In the genomic region with DNA sequence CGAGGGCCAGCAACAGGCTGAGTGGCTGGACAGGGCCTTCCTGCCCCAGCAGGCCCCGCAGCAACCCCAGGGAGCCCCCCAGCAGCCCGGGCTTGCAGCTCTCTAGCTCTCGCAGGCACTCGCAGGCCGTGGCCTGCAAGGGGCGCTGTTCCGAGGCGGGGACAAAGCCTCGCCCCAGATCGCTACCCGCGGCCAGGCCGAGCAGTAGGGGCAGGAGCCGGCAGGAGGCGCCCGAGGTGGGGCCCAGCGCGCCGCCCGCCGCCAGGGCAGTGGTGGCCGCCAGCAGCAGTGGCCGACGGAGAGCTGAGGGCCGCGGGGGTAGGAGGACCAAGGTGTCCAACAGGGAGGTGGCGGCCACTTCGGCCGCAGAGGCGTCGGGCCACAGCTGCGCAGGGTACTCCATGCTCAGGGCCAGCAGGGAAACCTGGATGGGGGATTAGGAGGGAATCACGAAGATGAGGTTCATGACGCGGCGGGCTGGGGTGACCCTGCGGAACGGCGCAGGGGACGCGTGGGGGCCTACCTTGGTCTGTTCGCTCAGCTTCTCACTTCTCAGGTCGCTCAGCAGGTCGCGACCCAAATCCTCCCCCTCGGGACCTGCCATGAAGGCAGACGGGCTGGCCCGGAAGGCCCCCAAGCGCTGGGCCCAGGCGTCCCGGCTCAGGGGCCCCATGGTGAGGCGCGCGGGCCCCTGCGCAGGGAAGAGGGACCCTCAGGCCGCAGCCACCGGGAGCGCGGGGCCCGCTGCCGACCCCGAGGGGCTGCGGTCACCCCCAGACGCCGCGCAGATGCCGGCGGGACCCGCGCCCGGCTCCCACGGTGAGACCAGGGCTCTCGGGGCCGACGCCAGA, we compare ENCODE assay signal across 8 cellular contexts. TPM values are rescaled to one million over a fixed set of nuclear protein-coding genes. Genes with fewer than 3 reads are reported as not detected.
DNase-seq lines count a peak whose midpoint lies in the region; ATAC-seq and TF ChIP-seq lines count a peak whose summit lies in the region.

No MANE protein-coding gene starts in this region.

- H3K27ac ChIP-seq in endodermal cell (ENCODE audit: low read depth, low read length) (no peak overlapping the region), mesodermal cell (ENCODE audit: low read depth, low read length, severe bottlenecking) (peak overlapping the region; percentile 49)

- peaks cover 18% of the 10 kb centered on the region for H3K36me3 Mint-ChIP-seq in endodermal cell (ENCODE audit: low read depth)

- H3K4me3 ChIP-seq in endodermal cell (ENCODE audit: low read length) (peak overlapping the region; percentile 80), mesodermal cell (ENCODE audit: extremely low read depth, insufficient read depth, low read length, poor library complexity, severe bottlenecking) (peak overlapping the region; percentile 72)

- H3K27ac Mint-ChIP-seq in endodermal cell: peak overlapping the region; percentile 82

- H3K4me1 Mint-ChIP-seq in endodermal cell: peaks cover 4% of the 10 kb centered on the region

- H3K27me3 Mint-ChIP-seq in endodermal cell (ENCODE audit: insufficient read depth): peaks cover 30% of the 10 kb centered on the region

- peak; percentile 100 for TF ChIP-seq CTCF in endodermal cell (conservative IDR thresholded peaks at IDR 0.05)

- H3K9me3 ChIP-seq in endodermal cell (ENCODE audit: control insufficient read depth, low read length) (no peaks in the 10 kb centered on the region), mesodermal cell (ENCODE audit: control insufficient read depth, low read length) (no peaks in the 10 kb centered on the region)

- H3K9me3 Mint-ChIP-seq in endodermal cell: no peaks in the 10 kb centered on the region

- WGBS in endodermal cell (ENCODE audit: insufficient coverage in 1 of 2, insufficient read length in 1 of 2), 2 experiments: 12 to 21% methylated on average over 9 to 76 of the region's 76 CpGs
- 5 to 11% methylated on average over 57 to 75 of the region's 76 CpGs for WGBS in mesodermal cell (ENCODE audit: insufficient coverage in 2 of 2), 2 experiments

- no peaks in the 10 kb centered on the region for H3K4me1 ChIP-seq in endodermal cell (ENCODE audit: control insufficient read depth, insufficient read depth, low read length)
- H3K4me1 ChIP-seq in mesodermal cell (ENCODE audit: control insufficient read depth, insufficient read depth, low read length, poor library complexity, severe bottlenecking): no peaks in the 10 kb centered on the region

- H3K9ac ChIP-seq in endodermal cell (ENCODE audit: extremely low read depth, low read length, poor library complexity, severe bottlenecking): peak overlapping the region; percentile 53

- H3K27me3 ChIP-seq in endodermal cell (ENCODE audit: control insufficient read depth, insufficient read depth, low read length, poor library complexity, severe bottlenecking): peaks cover 29% of the 10 kb centered on the region

- peak; percentile 87 for DNase-seq in AG08395 (ENCODE audit: low spot score)
- peak; percentile 87 to 93 for DNase-seq in NOMO-1 (lab: John Stamatoyannopoulos, UW; ENCODE audit: unreplicated experiment in 2 of 2)
- peak; percentile 27 for DNase-seq in activated CD8-positive, alpha-beta memory T cell treated with anti-CD3 and anti-CD28 coated beads, Interleukin-2, amount 50 U/mL, for 1 hour (ENCODE audit: extremely low read depth)
- peak; percentile 97 for DNase-seq in endodermal cell
- peak; percentile 45 for DNase-seq in stimulated activated CD8-positive, alpha-beta memory T cell treated with anti-CD3 and anti-CD28 coated beads, Interleukin-15, amount 100 ng/mL, for 24 hours (ENCODE audit: low read depth)

- ATAC-seq in GM18861 (IDR thresholded peaks at IDR 0.05; ENCODE audit: unreplicated experiment) (peak; percentile 38), HG03175 (IDR thresholded peaks at IDR 0.05; ENCODE audit: unreplicated experiment) (peak; percentile 70)

- H3K4me3 Mint-ChIP-seq in endodermal cell: peak overlapping the region; percentile 81

- peaks cover 33% of the 10 kb centered on the region for H3K36me3 ChIP-seq in endodermal cell (ENCODE audit: control insufficient read depth, insufficient read depth, low read length)
- H3K36me3 ChIP-seq in mesodermal cell (ENCODE audit: control insufficient read depth, insufficient read depth, low read length): peaks cover 30% of the 10 kb centered on the region

RNA-seq across cellular contexts. Expression of a gene that starts 0.6 kb away (rescaled TPM):
- 10 to 100 TPM; 17.8 to 29.9 TPM for total RNA-seq in endodermal cell
- polyA plus RNA-seq in endodermal cell (2013, experiment 1 of 2): 6.1 TPM
- polyA plus RNA-seq in endodermal cell (2013, experiment 2 of 2): 6.2 TPM
- 8.4 TPM for polyA plus RNA-seq in mesodermal cell (2013, experiment 1 of 2)
- 6.1 TPM for polyA plus RNA-seq in mesodermal cell (2013, experiment 2 of 2)

RNA-seq across cellular contexts. Expression of a gene that starts 6.7 kb away (rescaled TPM):
- total RNA-seq in endodermal cell: 1 to 10 TPM; 3.4 to 5.5 TPM
- polyA plus RNA-seq in endodermal cell (2013, experiment 1 of 2): 1.0 TPM
- 0.75 TPM for polyA plus RNA-seq in endodermal cell (2013, experiment 2 of 2)
- polyA plus RNA-seq in mesodermal cell (2013, experiment 1 of 2): 0.33 TPM
- polyA plus RNA-seq in mesodermal cell (2013, experiment 2 of 2): 0.15 TPM

RNA-seq across cellular contexts. Expression of a gene that starts 53.6 kb away (rescaled TPM):
- total RNA-seq in endodermal cell: 1 to 10 TPM; 1.5 to 4.3 TPM
- polyA plus RNA-seq in endodermal cell (2013, experiment 1 of 2): 3.7 TPM
- 1.9 TPM for polyA plus RNA-seq in endodermal cell (2013, experiment 2 of 2)
- polyA plus RNA-seq in mesodermal cell (2013, experiment 1 of 2): 2.4 TPM
- 1.7 TPM for polyA plus RNA-seq in mesodermal cell (2013, experiment 2 of 2)

RNA-seq across cellular contexts. Expression of a gene that starts 59.5 kb away (rescaled TPM):
- total RNA-seq in endodermal cell: 10 to 100 TPM; 41.6 to 47.9 TPM
- 25.8 TPM for polyA plus RNA-seq in endodermal cell (2013, experiment 1 of 2)
- polyA plus RNA-seq in endodermal cell (2013, experiment 2 of 2): 21.7 TPM
- polyA plus RNA-seq in mesodermal cell (2013, experiment 1 of 2): 21.8 TPM
- polyA plus RNA-seq in mesodermal cell (2013, experiment 2 of 2): 13.3 TPM

Comparison
In these comparisons a context has a peak if more than half of its experiments do, and no peak if none do; other contexts are left out.
1. DNase-seq: peak in every context shown above with its lines; median percentile 97 in endodermal cell; 90 in NOMO-1; 87 in AG08395; 45 in stimulated activated CD8-positive, alpha-beta memory T cell treated with anti-CD3 and anti-CD28 coated beads, Interleukin-15, amount 100 ng/mL, for 24 hours; 27 in activated CD8-positive, alpha-beta memory T cell treated with anti-CD3 and anti-CD28 coated beads, Interleukin-2, amount 50 U/mL, for 1 hour.